In genomic region chr1:151839457-151840409, GRCh38 we compare ENCODE assay signal across 8 cellular contexts. TPM values are rescaled to one million over a fixed set of nuclear protein-coding genes. Genes with fewer than 3 reads are reported as not detected.
DNase-seq lines count a peak whose midpoint lies in the region; ATAC-seq, FAIRE-seq and TF ChIP-seq lines count a peak whose summit lies in the region.

Gene C2CD4D (minus strand): TSS chr1:151839820. CDS start chr1:151838989, 831 bp downstream.

- H3K4me1 Mint-ChIP-seq in astrocyte (ENCODE audit: low read depth, unreplicated experiment) = peaks cover 33% of the 10 kb centered on the region

- H2AFZ ChIP-seq in ACC112 (ENCODE audit: low read length, unreplicated experiment) (peak within 1 kb of the TSS; percentile 55), astrocyte (ENCODE audit: low read depth, low read length) (peak within 1 kb of the TSS; percentile 70)

- H3K27me3 ChIP-seq in ACC112 (ENCODE audit: insufficient read depth, low read length) (peaks cover 13% of the 10 kb centered on the region; the same call in 1 of the 2 replicates), astrocyte (ENCODE audit: insufficient read depth, low read length) (peaks cover 21% of the 10 kb centered on the region), iPS-18a (ENCODE audit: control insufficient read depth, insufficient read depth, low read length) (peaks cover 34% of the 10 kb centered on the region)

- no peaks in the 10 kb centered on the region for H3K9me3 ChIP-seq in astrocyte (ENCODE audit: insufficient read depth, low read depth, low read length)
- no peaks in the 10 kb centered on the region for H3K9me3 ChIP-seq in iPS-18a (ENCODE audit: control insufficient read depth, low read depth, low read length)

- peaks cover 15% of the 10 kb centered on the region for H4K20me1 ChIP-seq in astrocyte (ENCODE audit: insufficient read depth, low read length)

- peaks cover 10% of the 10 kb centered on the region for H3K27me3 Mint-ChIP-seq in astrocyte (ENCODE audit: low read depth, unreplicated experiment)

- FAIRE-seq in astrocyte (lab: Jason Lieb, UNC) = no peak

- H3K36me3 ChIP-seq in ACC112 (ENCODE audit: insufficient read depth, low read length) (no peaks in the 10 kb centered on the region), astrocyte (ENCODE audit: insufficient read depth, low read length) (no peaks in the 10 kb centered on the region), iPS-18a (ENCODE audit: control insufficient read depth, low read depth, low read length) (no peaks in the 10 kb centered on the region)

- no peak for TF ChIP-seq CTCF in astrocyte (IDR thresholded peaks at IDR 0.05; ENCODE audit: insufficient read depth, low read depth, low read length)

- peak within 1 kb of the TSS; percentile 69 for H3K4me3 Mint-ChIP-seq in astrocyte (ENCODE audit: unreplicated experiment)

- ATAC-seq in HG02870 (IDR thresholded peaks at IDR 0.05; ENCODE audit: unreplicated experiment) = peak; percentile 45

- H3K27ac Mint-ChIP-seq in astrocyte (ENCODE audit: unreplicated experiment) = peak within 1 kb of the TSS; percentile 28

- H3K9ac ChIP-seq in astrocyte (ENCODE audit: low read length) (peak within 1 kb of the TSS; percentile 21), iPS-18a (ENCODE audit: low read length) (peak within 1 kb of the TSS; percentile 86)

- H3K4me1 ChIP-seq in ACC112 (ENCODE audit: control insufficient read depth, insufficient read depth, low read length, unreplicated experiment) (peaks cover 34% of the 10 kb centered on the region), astrocyte (ENCODE audit: insufficient read depth, low read length) (peaks cover 27% of the 10 kb centered on the region), iPS-18a (ENCODE audit: control insufficient read depth, low read depth, low read length) (peaks cover 8% of the 10 kb centered on the region)

- DNase-seq in SK-MEL-5 (ENCODE audit: low read depth, low spot score) (peak; percentile 99), astrocyte (ENCODE audit: low read depth) (no peak), skeletal muscle cell (ENCODE audit: low read depth) (no peak), HK-2 (ENCODE audit: unreplicated experiment) (no peak), SK-N-DZ (ENCODE audit: low spot score) (no peak)

- no peaks in the 10 kb centered on the region for H3K9me3 Mint-ChIP-seq in astrocyte (ENCODE audit: unreplicated experiment)

- in situ Hi-C loops in SK-MEL-5 (cut with HindIII; ENCODE audit: low pct_unique_long_range_greater_than_20kb, low sequenced_read_pairs) = no loop called here

- no peaks in the 10 kb centered on the region for H3K36me3 Mint-ChIP-seq in astrocyte (ENCODE audit: low read depth, unreplicated experiment)

- no peaks in the 10 kb centered on the region for H3K79me2 ChIP-seq in ACC112 (ENCODE audit: control insufficient read depth, insufficient read depth, low read length, unreplicated experiment)
- H3K79me2 ChIP-seq in astrocyte (ENCODE audit: insufficient read depth, low read length) = no peaks in the 10 kb centered on the region

- peak within 1 kb of the TSS; percentile 81 for H3K4me2 ChIP-seq in astrocyte (ENCODE audit: low read length)

- H3K27ac ChIP-seq in ACC112 (ENCODE audit: low read depth, low read length) (no peak within 1 kb of the TSS), astrocyte (ENCODE audit: low read depth, low read length) (no peak within 1 kb of the TSS), iPS-18a (ENCODE audit: low read length) (peak within 1 kb of the TSS; percentile 56)

- H3K4me3 ChIP-seq in ACC112 (ENCODE audit: low read depth, low read length) (peak within 1 kb of the TSS; percentile 76), astrocyte (ENCODE audit: insufficient read depth, low read depth, low read length) (peak within 1 kb of the TSS; percentile 40), iPS-18a (ENCODE audit: low read length) (peak within 1 kb of the TSS; percentile 59), skeletal muscle cell (ENCODE audit: low read depth, low read length) (peak within 1 kb of the TSS; percentile 34)

RNA-seq across cellular contexts. Expression of gene C2CD4D, which starts in this region (rescaled TPM):
- total RNA-seq in SK-MEL-5 (2014; rRNA removed; shearing (Covaris generic)) = 0.45 and 0.77 TPM in 2 replicates
- polyA plus RNA-seq in SK-MEL-5 (2015; cell fraction: cytosol; rRNA removed) = 2.3 and 3.4 TPM in 2 replicates
- polyA plus RNA-seq in SK-MEL-5 (2015; cell fraction: nucleus; rRNA removed) = 4.3 TPM in 2 replicates
- total RNA-seq in astrocyte = 0.16 and 0.22 TPM in 2 replicates
- polyA plus RNA-seq in SK-N-DZ (2014; cell fraction: cytosol; rRNA removed) = not detected in 2 replicates
- polyA plus RNA-seq in SK-N-DZ (2014; cell fraction: nucleus; rRNA removed) = not detected in 2 replicates
